24 cellular contexts compared by ENCODE assay signal in the genomic region with DNA sequence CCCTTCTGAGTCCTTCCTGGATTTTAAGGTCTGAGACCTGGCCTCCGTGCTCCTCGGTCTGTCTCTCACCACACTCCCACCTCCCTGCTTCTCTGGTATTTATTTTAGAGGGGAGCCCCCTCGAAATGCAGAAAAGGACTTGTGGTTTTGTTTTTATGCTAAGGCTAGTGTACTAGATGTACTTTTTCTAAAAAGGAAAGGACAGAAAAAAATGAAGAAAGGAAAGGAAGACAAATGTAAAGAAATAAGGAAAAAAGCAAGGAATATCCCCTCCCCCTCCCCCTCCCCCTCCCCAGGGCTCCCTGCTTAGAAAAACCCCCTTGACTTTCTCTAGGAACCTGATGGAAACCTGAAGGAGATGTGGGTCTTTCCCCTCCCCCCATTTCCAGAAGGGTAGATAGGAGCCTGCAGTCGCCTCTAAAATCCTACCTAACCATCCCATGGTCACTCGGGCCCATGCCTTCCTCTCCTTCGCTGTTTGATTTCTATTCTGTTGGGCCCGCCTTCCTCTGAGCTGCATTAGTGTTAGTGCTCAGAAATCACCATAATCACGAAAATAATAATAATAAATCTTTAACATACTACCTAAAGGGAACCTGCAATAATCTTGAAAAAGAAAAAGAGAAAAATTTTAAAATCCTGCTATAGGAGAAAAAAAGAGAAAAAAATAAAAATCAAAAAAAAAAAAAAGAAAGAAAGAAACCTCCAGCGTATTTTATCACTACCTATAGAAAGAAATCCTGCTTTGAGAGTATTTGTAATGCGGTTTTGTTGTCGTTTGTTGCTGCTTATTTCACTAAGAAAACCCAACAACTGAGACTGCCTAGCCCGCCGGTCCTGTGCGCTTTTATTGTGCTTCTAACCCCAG. TPM values are rescaled to one million over a fixed set of nuclear protein-coding genes. Genes with fewer than 3 reads are reported as not detected.
DNase-seq lines count a peak whose midpoint lies in the region; ATAC-seq and TF ChIP-seq lines count a peak whose summit lies in the region.
"Had no signal": no experiment of that assay in that cellular context is flagged by ENCODE, and none has a peak within 500 bp of the region (broad histone marks: within the 10 kb centered on the region; RNA-seq: fewer than 3 reads in every experiment).

No MANE protein-coding gene starts in this region.

- peak overlapping the region; percentile 48 for H3K4me3 Mint-ChIP-seq in activated naive CD8-positive, alpha-beta T cell
- no peak overlapping the region for H3K4me3 Mint-ChIP-seq in activated naive CD8-positive, alpha-beta T cell treated with anti-CD3 and anti-CD28 coated beads for 36 hours
- H3K4me3 Mint-ChIP-seq in mesothelial cell of epicardium = peak overlapping the region; percentile 43
- H3K4me3 Mint-ChIP-seq: activated T-helper 17 cell treated with anti-CD3 and anti-CD28 coated beads, Interleukin-2, amount 50 U/mL, for 72 hours; CD4-positive, alpha-beta T cell; T-helper 1 cell treated with Interleukin-12 subunit alpha and Interleukin-12 subunit beta and Interleukin-4 antibody, amounts not matched to agents 30 μg/mL and 1 μg/mL, for 36 hours had no signal

- H3K4me3 ChIP-seq in SK-N-MC = no peak overlapping the region
- H3K4me3 ChIP-seq in tibial nerve = no peak overlapping the region
- H3K4me3 ChIP-seq in transverse colon = no peak overlapping the region
- H3K4me3 ChIP-seq: dorsolateral prefrontal cortex, left lung had no signal

- in situ Hi-C loops in transverse colon (cut with MboI; ENCODE audit: low pct_ligation_motif_present in 1 of 4, low pct_unique_long_range_greater_than_20kb in 1 of 4, low sequenced_read_pairs in 3 of 4) = no loop called here

- TF ChIP-seq CTCF in mesothelial cell of epicardium (IDR thresholded peaks at IDR 0.05; ENCODE audit: unreplicated experiment) = no peak
- no peak for TF ChIP-seq CTCF in tibial nerve (IDR thresholded peaks at IDR 0.05)
- no peak for TF ChIP-seq CTCF in transverse colon (IDR thresholded peaks at IDR 0.05)

- WGBS in tibial nerve, 2 donors = 59 to 71% methylated on average over 14 of the region's 14 CpGs
- WGBS in transverse colon (ENCODE audit: low coverage in 1 of 2), 2 donors = 28 to 38% methylated on average over 14 of the region's 14 CpGs

- no peak for DNase-seq in activated naive CD8-positive, alpha-beta T cell treated with anti-CD3 and anti-CD28 coated beads for 36 hours
- DNase-seq in SK-N-MC (ENCODE audit: low read depth, low spot score) (no peak), mesothelial cell of epicardium (ENCODE audit: low spot score in 2 of 2, unreplicated experiment in 2 of 2) (no peak), tibial nerve (ENCODE audit: low spot score in 2 of 2) (no peak), transverse colon (no peak), iPS-NIHi7 (ENCODE audit: extremely low spot score) (no peak)
- DNase-seq: adrenal gland; CD4-positive, alpha-beta T cell; DMS79; dorsolateral prefrontal cortex; left lung; NCI-H1105; NCI-H524; SHP77; stimulated activated CD4-positive, alpha-beta T cell treated with anti-CD3 and anti-CD28 coated beads, Interleukin-4, amount 100 ng/mL, for 1 hour; substantia nigra had no signal

- no peak overlapping the region for H3K27ac Mint-ChIP-seq in activated naive CD8-positive, alpha-beta T cell
- H3K27ac Mint-ChIP-seq in activated naive CD8-positive, alpha-beta T cell treated with anti-CD3 and anti-CD28 coated beads for 36 hours = no peak overlapping the region
- H3K27ac Mint-ChIP-seq in mesothelial cell of epicardium = no peak overlapping the region
- H3K27ac Mint-ChIP-seq: activated T-helper 17 cell treated with anti-CD3 and anti-CD28 coated beads, Interleukin-2, amount 50 U/mL, for 72 hours; CD4-positive, alpha-beta T cell; T-helper 1 cell treated with Interleukin-12 subunit alpha and Interleukin-12 subunit beta and Interleukin-4 antibody, amounts not matched to agents 30 μg/mL and 1 μg/mL, for 36 hours had no signal

- TF ChIP-seq POLR2A in tibial nerve (IDR thresholded peaks at IDR 0.05) (no peak), transverse colon (IDR thresholded peaks at IDR 0.05) (no peak)

- peaks cover 23% of the 10 kb centered on the region for H3K4me1 Mint-ChIP-seq in activated naive CD8-positive, alpha-beta T cell (ENCODE audit: low read depth)
- peaks cover 17% of the 10 kb centered on the region for H3K4me1 Mint-ChIP-seq in activated naive CD8-positive, alpha-beta T cell treated with anti-CD3 and anti-CD28 coated beads for 36 hours
- H3K4me1 Mint-ChIP-seq in mesothelial cell of epicardium = peaks cover 27% of the 10 kb centered on the region

- H3K9ac ChIP-seq in SK-N-MC (ENCODE audit: insufficient read length) = no peak overlapping the region

- ATAC-seq in HG03520 (IDR thresholded peaks at IDR 0.05; ENCODE audit: unreplicated experiment) = no peak
- ATAC-seq: activated T-helper 17 cell treated with anti-CD3 and anti-CD28 coated beads, Interleukin-2, amount 50 U/mL, for 72 hours; left lung had no signal

- H3K27ac ChIP-seq in SK-N-MC (peak overlapping the region; percentile 76), tibial nerve (peak overlapping the region in 3 of 4 donors; percentile 87 to 99 (median 96)), transverse colon (no peak overlapping the region)
- H3K27ac ChIP-seq: dorsolateral prefrontal cortex, epithelial cell of prostate, left lung had no signal

- H3K27me3 Mint-ChIP-seq in activated naive CD8-positive, alpha-beta T cell = peaks cover 46% of the 10 kb centered on the region
- H3K27me3 Mint-ChIP-seq in activated naive CD8-positive, alpha-beta T cell treated with anti-CD3 and anti-CD28 coated beads for 36 hours = peaks cover 99% of the 10 kb centered on the region
- H3K27me3 Mint-ChIP-seq in mesothelial cell of epicardium (ENCODE audit: low read depth) = peaks cover 94% of the 10 kb centered on the region

- intact Hi-C loops in transverse colon (cut with DNase I; ENCODE audit: low total_unique reads) = no loop called here

- no peaks in the 10 kb centered on the region for H3K36me3 Mint-ChIP-seq in activated naive CD8-positive, alpha-beta T cell
- H3K36me3 Mint-ChIP-seq in activated naive CD8-positive, alpha-beta T cell treated with anti-CD3 and anti-CD28 coated beads for 36 hours = no peaks in the 10 kb centered on the region
- peaks cover 2% of the 10 kb centered on the region for H3K36me3 Mint-ChIP-seq in mesothelial cell of epicardium

- H3K27me3 ChIP-seq in tibial nerve = peaks cover 0 to 68% of the 10 kb centered on the region in 2 donors
- H3K27me3 ChIP-seq in transverse colon = peaks cover 98% of the 10 kb centered on the region
- H3K27me3 ChIP-seq: adrenal gland had no signal

- TF ChIP-seq EP300 in tibial nerve (IDR thresholded peaks at IDR 0.05) (no peak), transverse colon (IDR thresholded peaks at IDR 0.05; ENCODE audit: low read depth) (no peak)

- H3K4me1 ChIP-seq in tibial nerve = peaks cover 0 to 87% (median 20%) of the 10 kb centered on the region in 4 donors
- peaks cover 6 to 29% (median 19%) of the 10 kb centered on the region in 4 donors for H3K4me1 ChIP-seq in transverse colon

- H3K9me3 ChIP-seq in SK-N-MC (ENCODE audit: low read depth, low read length) (no peaks in the 10 kb centered on the region), tibial nerve (no peaks in the 10 kb centered on the region), transverse colon (no peaks in the 10 kb centered on the region)
- H3K9me3 ChIP-seq: adrenal gland, left lung had no signal

- H3K9me3 Mint-ChIP-seq in activated naive CD8-positive, alpha-beta T cell (ENCODE audit: low read depth) = no peaks in the 10 kb centered on the region
- H3K9me3 Mint-ChIP-seq in activated naive CD8-positive, alpha-beta T cell treated with anti-CD3 and anti-CD28 coated beads for 36 hours = no peaks in the 10 kb centered on the region
- no peaks in the 10 kb centered on the region for H3K9me3 Mint-ChIP-seq in mesothelial cell of epicardium
- H3K9me3 Mint-ChIP-seq: activated T-helper 17 cell treated with anti-CD3 and anti-CD28 coated beads, Interleukin-2, amount 50 U/mL, for 72 hours; CD4-positive, alpha-beta T cell; T-helper 1 cell treated with Interleukin-12 subunit alpha and Interleukin-12 subunit beta and Interleukin-4 antibody, amounts not matched to agents 30 μg/mL and 1 μg/mL, for 36 hours had no signal

- H3K36me3 ChIP-seq in SK-N-MC (ENCODE audit: insufficient read depth, low read length) (no peaks in the 10 kb centered on the region), tibial nerve (no peaks in the 10 kb centered on the region), transverse colon (no peaks in the 10 kb centered on the region)
- H3K36me3 ChIP-seq: adrenal gland, left lung had no signal

RNA-seq across cellular contexts. Expression of a gene that starts 3.1 kb away (rescaled TPM):
- not detected for total RNA-seq in activated naive CD8-positive, alpha-beta T cell treated with anti-CD3 and anti-CD28 coated beads for 36 hours
- 4.9 to 5.9 TPM (median 5.5 TPM) in 3 replicates for total RNA-seq in mesothelial cell of epicardium
- total RNA-seq in tibial nerve = 1 to 10 TPM in 3 of 4 donors, under 1 TPM in 1; 0.98 to 2.3 (median 2.0) TPM
- total RNA-seq in transverse colon = not detected
- total RNA-seq: activated T-helper 17 cell treated with anti-CD3 and anti-CD28 coated beads, Interleukin-2, amount 50 U/mL, for 72 hours; cardiac septum; CD4-positive, alpha-beta T cell; dorsolateral prefrontal cortex; mucosa of gallbladder had no signal

RNA-seq across cellular contexts. Expression of a gene that starts 11.9 kb away (rescaled TPM):
- not detected for total RNA-seq in activated naive CD8-positive, alpha-beta T cell treated with anti-CD3 and anti-CD28 coated beads for 36 hours
- total RNA-seq in mesothelial cell of epicardium (1.1 to 2.0 TPM (median 1.6 TPM) in 3 replicates), tibial nerve (10 to 100 TPM in 1 of 4 donors, 1 to 10 TPM in 3; 4.4 to 10.5 (median 7.9) TPM), transverse colon (not detected)
- total RNA-seq: activated T-helper 17 cell treated with anti-CD3 and anti-CD28 coated beads, Interleukin-2, amount 50 U/mL, for 72 hours; cardiac septum; CD4-positive, alpha-beta T cell; dorsolateral prefrontal cortex; mucosa of gallbladder had no signal

RNA-seq across cellular contexts. Expression of a gene that starts 16.3 kb away (rescaled TPM):
- total RNA-seq in activated naive CD8-positive, alpha-beta T cell treated with anti-CD3 and anti-CD28 coated beads for 36 hours = not detected
- total RNA-seq in mesothelial cell of epicardium (15.5 to 17.4 TPM (median 16.3 TPM) in 3 replicates), tibial nerve (10 to 100 TPM in 1 of 4 donors, 1 to 10 TPM in 3; 3.6 to 17.3 (median 7.2) TPM), transverse colon (under 1 TPM in 1 of 4 donors, not detected in 3; 0.48 TPM)
- total RNA-seq: activated T-helper 17 cell treated with anti-CD3 and anti-CD28 coated beads, Interleukin-2, amount 50 U/mL, for 72 hours; CD4-positive, alpha-beta T cell; dorsolateral prefrontal cortex had no signal

RNA-seq across cellular contexts. Expression of a gene that starts 21.0 kb away (rescaled TPM):
- total RNA-seq in activated naive CD8-positive, alpha-beta T cell treated with anti-CD3 and anti-CD28 coated beads for 36 hours = not detected
- total RNA-seq in mesothelial cell of epicardium (28.7 to 33.8 TPM (median 29.3 TPM) in 3 replicates), tibial nerve (1 to 10 TPM; 1.4 to 2.7 (median 1.7) TPM), transverse colon (under 1 TPM in 2 of 4 donors, not detected in 2; 0.27 to 0.60 TPM)
- total RNA-seq: activated T-helper 17 cell treated with anti-CD3 and anti-CD28 coated beads, Interleukin-2, amount 50 U/mL, for 72 hours; cardiac septum; CD4-positive, alpha-beta T cell; dorsolateral prefrontal cortex; mucosa of gallbladder had no signal

RNA-seq across cellular contexts. Expression of a gene that starts 27.0 kb away (rescaled TPM):
- not detected for total RNA-seq in activated naive CD8-positive, alpha-beta T cell treated with anti-CD3 and anti-CD28 coated beads for 36 hours
- total RNA-seq in mesothelial cell of epicardium = 0.95 to 0.97 TPM (median 0.96 TPM) in 3 replicates
- 1 to 10 TPM; 1.7 to 6.1 (median 2.5) TPM for total RNA-seq in tibial nerve
- total RNA-seq in transverse colon = not detected
- total RNA-seq: activated T-helper 17 cell treated with anti-CD3 and anti-CD28 coated beads, Interleukin-2, amount 50 U/mL, for 72 hours; cardiac septum; CD4-positive, alpha-beta T cell; left lung; mucosa of gallbladder; omental fat pad had no signal

Comparison
In these comparisons a context has a peak if more than half of its experiments do, and no peak if none do; other contexts are left out.
1. H3K27ac ChIP-seq: peak in SK-N-MC (single experiment) and tibial nerve (3 of 4); none in transverse colon (0 of 4).